15 cellular contexts compared by ENCODE assay signal in the genomic region with DNA sequence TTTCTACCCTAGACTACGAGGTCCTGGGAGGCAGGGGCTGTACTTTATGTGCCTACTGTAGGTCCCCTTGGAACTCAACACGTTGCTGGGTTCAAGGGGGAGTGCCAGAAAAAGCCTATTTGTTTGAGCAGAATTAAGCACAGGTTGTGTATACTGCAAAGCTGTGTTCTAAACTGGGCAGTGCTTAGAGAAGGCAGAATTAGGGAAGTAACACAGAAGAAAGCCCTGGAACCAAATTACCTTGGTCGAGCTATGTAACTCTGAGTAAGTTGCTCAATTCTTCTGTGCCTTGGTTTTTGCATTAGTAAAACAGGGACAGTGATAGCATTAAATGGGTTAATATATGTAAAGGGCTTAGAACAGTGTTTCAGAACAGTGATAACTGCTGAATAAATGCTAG.
"Had no signal": no experiment of that assay in that cellular context is flagged by ENCODE, and none has a peak within 500 bp of the region (broad histone marks: within the 10 kb centered on the region; RNA-seq: fewer than 3 reads in every experiment).

No MANE protein-coding gene starts in this region.

- ATAC-seq: gastrocnemius medialis; left lobe of liver; right lobe of liver; stimulated activated naive B cell treated with anti-CD40 and anti-IgM and Interleukin-4, amounts not matched to agents 10 μg/mL and 1 μg/mL and 100 μg/mL, for 72 hours had no signal

- DNase-seq: dorsolateral prefrontal cortex; effector CD4-positive, alpha-beta T cell; gastrocnemius medialis; head of caudate nucleus; kidney; right lobe of liver; small intestine; stimulated activated CD4-positive, alpha-beta T cell treated with anti-CD3 and anti-CD28 coated beads, Interleukin-15, amount 100 ng/mL, for 24 hours; stimulated activated CD4-positive, alpha-beta T cell treated with anti-CD3 and anti-CD28 coated beads, Interleukin-2, amount 100 ng/mL, for 48 hours; stimulated activated naive B cell treated with anti-CD40 and anti-IgM and Interleukin-4, amounts not matched to agents 10 μg/mL and 1 μg/mL and 100 μg/mL, for 72 hours; transverse colon had no signal

- H3K27ac ChIP-seq: dorsolateral prefrontal cortex, gastrocnemius medialis, neutrophil, parathyroid adenoma, right lobe of liver, transverse colon, vagina had no signal

- FAIRE-seq: kidney, small intestine had no signal
